Comparison of ENCODE assay signal across 16 cellular contexts in the genomic region with DNA sequence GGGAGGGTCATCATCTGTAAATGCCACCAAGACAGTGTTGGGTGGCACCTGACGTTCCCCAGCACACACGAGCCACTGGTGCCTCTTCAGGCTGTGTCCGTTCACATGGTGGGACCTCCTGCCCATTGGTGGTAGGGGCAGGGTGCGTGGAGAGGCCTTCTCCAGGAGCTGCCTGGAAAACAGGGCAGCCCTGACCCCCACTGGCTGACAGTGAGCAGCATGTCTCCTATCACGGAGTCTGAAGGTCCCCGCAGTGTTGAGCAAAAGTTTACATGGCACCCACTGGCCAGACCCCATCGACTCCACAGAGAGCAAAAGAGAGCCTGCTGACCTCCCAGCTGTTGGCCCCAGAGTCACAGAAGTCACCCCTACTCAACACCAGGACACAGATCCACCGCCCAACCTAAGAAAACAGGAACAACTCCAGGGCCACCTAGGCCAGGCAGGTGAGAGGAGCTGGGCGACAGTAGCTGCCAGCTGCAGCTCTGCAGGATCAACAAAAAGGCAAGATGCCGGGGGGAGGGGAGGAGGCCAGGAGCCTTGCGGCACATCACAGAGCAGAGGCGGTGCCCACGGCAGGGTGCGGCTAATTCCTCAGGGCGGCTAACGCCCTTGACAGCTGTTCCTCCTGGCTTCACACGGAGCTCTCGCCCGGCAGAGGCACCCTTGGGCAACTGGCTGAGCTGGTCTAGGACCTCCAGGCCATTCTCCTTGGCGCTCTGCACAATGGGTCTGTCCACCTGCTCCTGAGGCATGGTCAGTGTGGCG. TPM values are rescaled to one million over a fixed set of nuclear protein-coding genes. Genes with fewer than 3 reads are reported as not detected.
A peak's percentile ranks its signal among the peaks of the same experiment; 100 is the strongest.
DNase-seq lines count a peak whose midpoint lies in the region; ATAC-seq and TF ChIP-seq lines count a peak whose summit lies in the region.
"Had no signal": no experiment of that assay in that cellular context is flagged by ENCODE, and none has a peak within 500 bp of the region (broad histone marks: within the 10 kb centered on the region; RNA-seq: fewer than 3 reads in every experiment).

No MANE protein-coding gene starts in this region.

- H2AFZ ChIP-seq in neural progenitor cell (replicated peaks) = no peak overlapping the region

- no peak overlapping the region for H3K4me3 ChIP-seq in HEK293 (ENCODE audit: low read depth, low read length)
- H3K4me3 ChIP-seq in neural progenitor cell = no peak overlapping the region
- no peak overlapping the region for H3K4me3 ChIP-seq in left ventricle myocardium inferior
- H3K4me3 ChIP-seq: gastroesophageal sphincter, right lobe of liver had no signal

- no peaks in the 10 kb centered on the region for H3F3A ChIP-seq in neural progenitor cell (ENCODE audit: low read depth)

- intact Hi-C loops in left ventricle myocardium inferior (cut with micrococcal nuclease) = no loop called here

- DNase-seq in NCI-H345 treated with DMSO at 0.1 percent for 48 hours (lab: John Stamatoyannopoulos, UW; ENCODE audit: unreplicated experiment) = peak; percentile 5
- DNase-seq in WTC11 (ENCODE audit: low spot score) = peak; percentile 30
- peak; percentile 38 for DNase-seq in neural progenitor cell (ENCODE audit: low spot score)
- no peak for DNase-seq in effector CD8-positive, alpha-beta T cell (lab: John Stamatoyannopoulos, UW)
- no peak for DNase-seq in SIG-M5 (lab: John Stamatoyannopoulos, UW)
- no peak for DNase-seq in left ventricle myocardium inferior
- DNase-seq: activated CD8-positive, alpha-beta memory T cell treated with anti-CD3 and anti-CD28 coated beads, Interleukin-2, amount 50 U/mL, for 48 hours; activated naive CD4-positive, alpha-beta T cell treated with anti-CD3 and anti-CD28 coated beads, Interleukin-2, amount 10 ng/mL, durations not matched to agents 7 days and 5 days; right lobe of liver; stimulated activated naive CD4-positive, alpha-beta T cell treated with Interleukin-2 at 50 U/mL for 16 hours had no signal

- H3K36me3 Mint-ChIP-seq in WTC11 (peaks cover 18% of the 10 kb centered on the region), neural progenitor cell (no peaks in the 10 kb centered on the region)

- ATAC-seq in WTC11 (peak; percentile 59), HG03565 (IDR thresholded peaks at IDR 0.05; ENCODE audit: unreplicated experiment) (no peak)
- ATAC-seq: gastroesophageal sphincter had no signal

- H3K27ac Mint-ChIP-seq in WTC11 (no peak overlapping the region), neural progenitor cell (no peak overlapping the region)
- H3K27ac Mint-ChIP-seq: activated naive CD4-positive, alpha-beta T cell treated with anti-CD3 and anti-CD28 coated beads, Interleukin-2, amount 10 ng/mL, durations not matched to agents 7 days and 5 days; B cell had no signal

- no peak overlapping the region for H3K4me2 ChIP-seq in neural progenitor cell

- H3K9ac ChIP-seq in neural progenitor cell = no peak overlapping the region

- H3K4me1 ChIP-seq in HEK293 (ENCODE audit: control insufficient read depth, insufficient read depth, low read length) (no peaks in the 10 kb centered on the region), neural progenitor cell (peaks cover 7% of the 10 kb centered on the region), left ventricle myocardium inferior (peaks cover 10% of the 10 kb centered on the region)
- H3K4me1 ChIP-seq: gastroesophageal sphincter, right lobe of liver had no signal

- H3K4me3 Mint-ChIP-seq in WTC11 = no peak overlapping the region
- no peak overlapping the region for H3K4me3 Mint-ChIP-seq in neural progenitor cell
- H3K4me3 Mint-ChIP-seq: activated naive CD4-positive, alpha-beta T cell treated with anti-CD3 and anti-CD28 coated beads, Interleukin-2, amount 10 ng/mL, durations not matched to agents 7 days and 5 days; B cell; neural crest cell had no signal

- CTCF ChIA-PET in HEK293 (lab: Yijun Ruan, JAX) (interaction anchor here (1.4 kb wide), 1 partner anchor 17 kb away, joined by 6 read pairs; no protein-coding TSS in a partner anchor), WTC11 (lab: Charles Lee) (interaction anchor here (0.6 to 4.0 kb wide), 8 partner anchors 10 to 130 kb away, joined by 3 to 24 read pairs (median 4); a partner anchor contains a TSS)

- no peaks in the 10 kb centered on the region for H3K27me3 ChIP-seq in neural progenitor cell
- H3K27me3 ChIP-seq in left ventricle myocardium inferior (ENCODE audit: low read depth) = no peaks in the 10 kb centered on the region
- H3K27me3 ChIP-seq: right lobe of liver had no signal

- H3K27ac ChIP-seq in HEK293 (ENCODE audit: extremely low read depth, low read depth, low read length) (no peak overlapping the region), neural progenitor cell (no peak overlapping the region), left ventricle myocardium inferior (replicated peaks) (no peak overlapping the region)
- H3K27ac ChIP-seq: gastroesophageal sphincter, HL-60, right lobe of liver had no signal

- H3K4me1 Mint-ChIP-seq in WTC11 (peaks cover 24% of the 10 kb centered on the region), neural progenitor cell (no peaks in the 10 kb centered on the region)
- H3K4me1 Mint-ChIP-seq: neural crest cell had no signal

- POLR2A ChIA-PET in HEK293 (lab: Yijun Ruan, JAX) = no interaction called here
- POLR2A ChIA-PET in WTC11 (lab: Charles Lee) = interaction anchor here (0.6 kb wide), 1 partner anchor 27 kb away, joined by 3 read pairs; no protein-coding TSS in a partner anchor

- no peaks in the 10 kb centered on the region for H3K79me2 ChIP-seq in neural progenitor cell (ENCODE audit: low read depth)

- no peaks in the 10 kb centered on the region for H4K20me1 ChIP-seq in neural progenitor cell (ENCODE audit: low read depth)

- TF ChIP-seq CTCF in HEK293 (tag by site-specific recombination; IDR thresholded peaks at IDR 0.05) (no peak), WTC11 (IDR thresholded peaks at IDR 0.05) (no peak), neural progenitor cell (IDR thresholded peaks at IDR 0.05) (no peak), left ventricle myocardium inferior (IDR thresholded peaks at IDR 0.05; ENCODE audit: borderline replicate concordance) (no peak)

- H3K9me3 Mint-ChIP-seq in WTC11 (peaks cover 36% of the 10 kb centered on the region), neural progenitor cell (peaks cover 13% of the 10 kb centered on the region)

- no peaks in the 10 kb centered on the region for H3K9me3 ChIP-seq in HEK293 (ENCODE audit: control insufficient read depth, insufficient read depth, low read depth, low read length)
- peaks cover 3% of the 10 kb centered on the region for H3K9me3 ChIP-seq in neural progenitor cell (ENCODE audit: low read depth)
- H3K9me3 ChIP-seq in left ventricle myocardium inferior (replicated peaks) = peaks cover 9% of the 10 kb centered on the region
- H3K9me3 ChIP-seq: right lobe of liver had no signal

- H3K36me3 ChIP-seq in HEK293 (ENCODE audit: control insufficient read depth in 2 of 2, insufficient read depth in 1 of 2, low read length in 2 of 2) (no peaks in the 10 kb centered on the region), neural progenitor cell (no peaks in the 10 kb centered on the region), left ventricle myocardium inferior (no peaks in the 10 kb centered on the region)
- H3K36me3 ChIP-seq: gastroesophageal sphincter, right lobe of liver had no signal

- H3K27me3 Mint-ChIP-seq in WTC11 (ENCODE audit: low read depth) = peaks cover 9% of the 10 kb centered on the region
- H3K27me3 Mint-ChIP-seq in neural progenitor cell (ENCODE audit: insufficient read depth, low read depth) = peaks cover 12% of the 10 kb centered on the region

TF ChIP-seq in HEK293, 187 proteins besides CTCF, POLR2A, EP300 and RAD21 (continues in another document):
- TF ChIP-seq GFI1B (tag by site-specific recombination; IDR thresholded peaks at IDR 0.05) = no peak
- no peak for TF ChIP-seq ZNF664 (tag by site-specific recombination; IDR thresholded peaks at IDR 0.05)
- TF ChIP-seq EGR2 (tag by site-specific recombination; IDR thresholded peaks at IDR 0.05; ENCODE audit: low read depth) = 0 out of 2 replicates have a peak, but pooled peaks have one; percentile 20
- peak; percentile 30; the same call in 1 of the 2 replicates for TF ChIP-seq ZIC2 (tag by site-specific recombination; IDR thresholded peaks at IDR 0.05)

TF ChIP-seq in WTC11, 78 proteins besides CTCF, POLR2A, EP300 and RAD21:
- TF ChIP-seq ZNF396 (CRISPR knock-in tag; IDR thresholded peaks at IDR 0.05; ENCODE audit: borderline replicate concordance) (no peak), ZNF423 (CRISPR knock-in tag; IDR thresholded peaks at IDR 0.05) (peak; percentile 41; the same call in 1 of the 2 replicates)

RNA-seq across cellular contexts. Expression of a gene that starts 14.4 kb away (rescaled TPM):
- 4.5 to 9.4 TPM (median 6.4 TPM) in 3 replicates for total RNA-seq in WTC11 (2021)
- total RNA-seq in neural progenitor cell (ENCODE audit: low replicate concordance) = 2.4 and 7.2 TPM in 2 replicates
- 39.2 TPM for total RNA-seq in left ventricle myocardium inferior

RNA-seq across cellular contexts. Expression of a gene that starts 39.4 kb away (rescaled TPM):
- total RNA-seq in WTC11 (2021) (12.5 to 14.5 TPM (median 12.8 TPM) in 3 replicates), neural progenitor cell (ENCODE audit: low replicate concordance) (13.6 and 28.2 TPM in 2 replicates), left ventricle myocardium inferior (9.9 TPM)

RNA-seq across cellular contexts. Expression of a gene that starts 51.4 kb away (rescaled TPM):
- total RNA-seq in WTC11 (2021) (0.30 to 0.77 TPM (median 0.46 TPM) in 3 replicates), neural progenitor cell (ENCODE audit: low replicate concordance) (not detected in 2 replicates), left ventricle myocardium inferior (3.5 TPM)
- total RNA-seq: neural crest cell had no signal

Comparison
In these comparisons a context has a peak if more than half of its experiments do, and no peak if none do; other contexts are left out.
1. DNase-seq: peak in NCI-H345 treated with DMSO at 0.1 percent for 48 hours (single experiment), WTC11 (single experiment) and neural progenitor cell (single experiment); none in effector CD8-positive, alpha-beta T cell (single experiment), SIG-M5 (single experiment) and left ventricle myocardium inferior (single experiment).